17 cellular contexts compared by ENCODE assay signal in genomic region chr1:197618065-197618464, GRCh38.
A peak's percentile ranks its signal among the peaks of the same experiment; 100 is the strongest.
DNase-seq lines count a peak whose midpoint lies in the region; ATAC-seq lines count a peak whose summit lies in the region.
"Had no signal": no experiment of that assay in that cellular context is flagged by ENCODE, and none has a peak within 500 bp of the region (broad histone marks: within the 10 kb centered on the region; RNA-seq: fewer than 3 reads in every experiment).

No MANE protein-coding gene starts in this region.

- DNase-seq in COR-L47 (lab: John Stamatoyannopoulos, UW) (peak; percentile 60), NCI-H1694 treated with DMSO at 0.1 percent for 48 hours (lab: John Stamatoyannopoulos, UW) (peak; percentile 32), SK-MEL-5 (ENCODE audit: low read depth, low spot score) (peak; percentile 6), right cardiac atrium (no peak), MV-4-11 (lab: John Stamatoyannopoulos, UW) (no peak), NCI-H146 (lab: John Stamatoyannopoulos, UW) (no peak)
- no peak for DNase-seq in stimulated activated CD4-positive, alpha-beta T cell treated with anti-CD3 and anti-CD28 coated beads, Interleukin-1b, Interleukin-23, amount 100 ng/mL, for 48 hours
- no peak for DNase-seq in activated CD4-positive, CD25-positive, alpha-beta regulatory T cell treated with anti-CD3 and anti-CD28 coated beads, Interleukin-2, amount 50 U/mL, for 72 hours
- DNase-seq: activated CD4-positive, alpha-beta T cell treated with anti-CD3 and anti-CD28 coated beads, Interleukin-2, amount 50 U/mL, for 48 hours; AML-193; aorta; effector memory CD4-positive, alpha-beta T cell; naive thymus-derived CD4-positive, alpha-beta T cell; stimulated activated CD4-positive, alpha-beta T cell treated with anti-CD3 and anti-CD28 coated beads, Interleukin-4, amount 100 ng/mL, for 24 hours had no signal

- no peaks in the 10 kb centered on the region for H3K9me3 ChIP-seq in right cardiac atrium (ENCODE audit: control insufficient read depth, low read length)

- H3K27me3 ChIP-seq in right cardiac atrium (ENCODE audit: control insufficient read depth, insufficient read depth), result no peaks in the 10 kb centered on the region

- no peaks in the 10 kb centered on the region for H3K4me1 ChIP-seq in right cardiac atrium (ENCODE audit: control insufficient read depth, insufficient read depth, low read length)

- 31% methylated on average over 3 of the region's 3 CpGs for WGBS in right cardiac atrium

- in situ Hi-C loops in SK-MEL-5 (cut with HindIII; ENCODE audit: low pct_unique_long_range_greater_than_20kb, low sequenced_read_pairs), result no loop called here

- H3K27ac ChIP-seq in right cardiac atrium (ENCODE audit: low read length), result no peak overlapping the region
- H3K27ac ChIP-seq: RWPE1 had no signal

- H3K4me3 ChIP-seq in right cardiac atrium (ENCODE audit: low read length), result no peak overlapping the region

- ATAC-seq in right cardiac atrium, result peak; percentile 39 to 62
- ATAC-seq: activated T-helper 17 cell treated with anti-CD3 and anti-CD28 coated beads, Interleukin-2, amount 50 U/mL, for 72 hours; naive thymus-derived CD4-positive, alpha-beta T cell; stimulated activated effector memory CD8-positive, alpha-beta T cell treated with anti-CD3 and anti-CD28 coated beads, Interleukin-12 subunit alpha, Interleukin-12 subunit beta, amount 100 ng/mL, for 72 hours had no signal

- intact Hi-C loops in right cardiac atrium (cut with DNase I), result loop anchor here (2.0 to 10.0 kb wide), 6 partner anchors 167 to 307 kb away; partner anchors contain the start of gene LHX9 (in 2 of the 4)

Comparison
In these comparisons a context has a peak if more than half of its experiments do, and no peak if none do; other contexts are left out.
1. DNase-seq: peak in COR-L47 (single experiment), NCI-H1694 treated with DMSO at 0.1 percent for 48 hours (single experiment) and SK-MEL-5 (single experiment); none in right cardiac atrium (0 of 3), stimulated activated CD4-positive, alpha-beta T cell treated with anti-CD3 and anti-CD28 coated beads, Interleukin-1b, Interleukin-23, amount 100 ng/mL, for 48 hours (single experiment), MV-4-11 (single experiment), NCI-H146 (single experiment) and activated CD4-positive, CD25-positive, alpha-beta regulatory T cell treated with anti-CD3 and anti-CD28 coated beads, Interleukin-2, amount 50 U/mL, for 72 hours (single experiment).